In genomic region chr11:8593455-8593854, GRCh38 we compare ENCODE assay signal across 8 cellular contexts. TPM values are rescaled to one million over a fixed set of nuclear protein-coding genes. Genes with fewer than 3 reads are reported as not detected.
A peak's percentile ranks its signal among the peaks of the same experiment; 100 is the strongest.
DNase-seq lines count a peak whose midpoint lies in the region; ATAC-seq and TF ChIP-seq lines count a peak whose summit lies in the region.

No MANE protein-coding gene starts in this region.

- POLR2A ChIA-PET in Caco-2 (lab: Charles Lee) (no interaction called here), HEK293T (lab: Yijun Ruan, JAX) (interaction anchor here (0.8 to 3.1 kb wide), 6 partner anchors 9 to 89 kb away, joined by 3 to 10 read pairs (median 3); partner anchors contain the start of genes RPL27A and TRIM66)

- H3K4me3 ChIP-seq in Caco-2 (ENCODE audit: low read depth, low read length) = peak overlapping the region; percentile 45
- peak overlapping the region; percentile 73 for H3K4me3 ChIP-seq in SJCRH30
- peak overlapping the region; percentile 60 to 71 for H3K4me3 ChIP-seq in right atrium auricular region

- H3K9me3 ChIP-seq in Caco-2 (no peaks in the 10 kb centered on the region), SJCRH30 (replicated peaks) (no peaks in the 10 kb centered on the region), right atrium auricular region (no peaks in the 10 kb centered on the region)

- H3K36me3 Mint-ChIP-seq in Caco-2 (ENCODE audit: insufficient read depth, unreplicated experiment) = no peaks in the 10 kb centered on the region
- H3K36me3 Mint-ChIP-seq in stimulated activated naive CD8-positive, alpha-beta T cell treated with anti-CD3 and anti-CD28 coated beads, Interleukin-15, Interleukin-2, amounts not matched to agents 100 ng/mL and 50 ng/mL, for 24 hours (ENCODE audit: low read depth) = no peaks in the 10 kb centered on the region

- no peak for DNase-seq in Caco-2
- DNase-seq in SJCRH30 = no peak
- no peak for DNase-seq in right atrium auricular region (ENCODE audit: low spot score)
- no peak for DNase-seq in NCI-H128 (lab: John Stamatoyannopoulos, UW; ENCODE audit: unreplicated experiment)
- DNase-seq in UCSD-AML1 (lab: John Stamatoyannopoulos, UW; ENCODE audit: unreplicated experiment) = no peak
- no peak for DNase-seq in HEK293T (ENCODE audit: extremely low spot score)

- H3K9me3 Mint-ChIP-seq in Caco-2 (ENCODE audit: unreplicated experiment) = no peaks in the 10 kb centered on the region
- no peaks in the 10 kb centered on the region for H3K9me3 Mint-ChIP-seq in stimulated activated naive CD8-positive, alpha-beta T cell treated with anti-CD3 and anti-CD28 coated beads, Interleukin-15, Interleukin-2, amounts not matched to agents 100 ng/mL and 50 ng/mL, for 24 hours

- no peaks in the 10 kb centered on the region for H3K4me1 Mint-ChIP-seq in Caco-2 (ENCODE audit: low read depth, unreplicated experiment)
- H3K4me1 Mint-ChIP-seq in stimulated activated naive CD8-positive, alpha-beta T cell treated with anti-CD3 and anti-CD28 coated beads, Interleukin-15, Interleukin-2, amounts not matched to agents 100 ng/mL and 50 ng/mL, for 24 hours (ENCODE audit: low read depth) = peaks cover 5% of the 10 kb centered on the region

- TF ChIP-seq CTCF in Caco-2 (IDR thresholded peaks at IDR 0.05; ENCODE audit: insufficient read depth in 1 of 2, low read depth in 1 of 2, low read length in 1 of 2, severe bottlenecking in 1 of 2, unreplicated experiment in 1 of 2) = no peak
- no peak for TF ChIP-seq CTCF in right atrium auricular region (IDR thresholded peaks at IDR 0.05)

- peaks cover 15% of the 10 kb centered on the region for H3K27me3 Mint-ChIP-seq in Caco-2 (ENCODE audit: insufficient read depth, unreplicated experiment)
- peaks cover 50% of the 10 kb centered on the region for H3K27me3 Mint-ChIP-seq in stimulated activated naive CD8-positive, alpha-beta T cell treated with anti-CD3 and anti-CD28 coated beads, Interleukin-15, Interleukin-2, amounts not matched to agents 100 ng/mL and 50 ng/mL, for 24 hours

- H3K27ac ChIP-seq in SJCRH30 = no peak overlapping the region
- peak overlapping the region; percentile 67 to 73 for H3K27ac ChIP-seq in right atrium auricular region

- peak; percentile 19 for ATAC-seq in GM21786 (IDR thresholded peaks at IDR 0.05; ENCODE audit: unreplicated experiment)

- intact Hi-C loops in Caco-2 (cut with micrococcal nuclease; ENCODE audit: unreplicated experiment) = no loop called here

- H3K36me3 ChIP-seq in Caco-2 (ENCODE audit: control insufficient read depth, insufficient read depth, low read length) (no peaks in the 10 kb centered on the region), SJCRH30 (no peaks in the 10 kb centered on the region), right atrium auricular region (no peaks in the 10 kb centered on the region)

- no peak overlapping the region for H3K27ac Mint-ChIP-seq in Caco-2 (ENCODE audit: unreplicated experiment)
- H3K27ac Mint-ChIP-seq in stimulated activated naive CD8-positive, alpha-beta T cell treated with anti-CD3 and anti-CD28 coated beads, Interleukin-15, Interleukin-2, amounts not matched to agents 100 ng/mL and 50 ng/mL, for 24 hours = peak overlapping the region; percentile 41

- H3K4me1 ChIP-seq in Caco-2 (no peaks in the 10 kb centered on the region), SJCRH30 (peaks cover 3% of the 10 kb centered on the region; the same call in 1 of the 2 replicates), right atrium auricular region (peaks cover 0 to 11% of the 10 kb centered on the region in 2 donors)

- no peaks in the 10 kb centered on the region for H3K27me3 ChIP-seq in Caco-2 (replicated peaks; ENCODE audit: control insufficient read depth, insufficient read depth, low read length)
- H3K27me3 ChIP-seq in SJCRH30 = no peaks in the 10 kb centered on the region
- H3K27me3 ChIP-seq in right atrium auricular region = no peaks in the 10 kb centered on the region

- peak overlapping the region; percentile 63 for H3K4me3 Mint-ChIP-seq in Caco-2 (ENCODE audit: unreplicated experiment)
- H3K4me3 Mint-ChIP-seq in stimulated activated naive CD8-positive, alpha-beta T cell treated with anti-CD3 and anti-CD28 coated beads, Interleukin-15, Interleukin-2, amounts not matched to agents 100 ng/mL and 50 ng/mL, for 24 hours = peak overlapping the region; percentile 79

- no TSS peak for BruUV-seq in Caco-2 (replicated peaks; lab: Mats Ljungman, UMichigan)

- CTCF ChIA-PET in Caco-2 (lab: Charles Lee) = no interaction called here
- CTCF ChIA-PET in HEK293T (lab: Yijun Ruan, JAX) = interaction anchor here (1.2 kb wide), 1 partner anchor 14 kb away, joined by 3 read pairs; no protein-coding TSS in a partner anchor

TF ChIP-seq in HEK293T, 16 proteins besides CTCF, POLR2A, EP300 and RAD21:
- TF ChIP-seq ELF4 (IDR thresholded peaks at IDR 0.05) (no peak), SP1 (IDR thresholded peaks at IDR 0.05) (no peak), TARDBP (IDR thresholded peaks at IDR 0.05) (no peak), L3MBTL2 (conservative IDR thresholded peaks at IDR 0.05) (no peak), FOXA1 (IDR thresholded peaks at IDR 0.05) (no peak), LEF1 (IDR thresholded peaks at IDR 0.05; ENCODE audit: borderline replicate concordance) (no peak), ARNT (IDR thresholded peaks at IDR 0.05) (no peak), SUZ12 (IDR thresholded peaks at IDR 0.05) (no peak), FOXK2 (IDR thresholded peaks at IDR 0.05) (no peak), BHLHE40 (IDR thresholded peaks at IDR 0.05; ENCODE audit: borderline replicate concordance) (no peak), CTBP1 (IDR thresholded peaks at IDR 0.05; ENCODE audit: borderline replicate concordance) (no peak)

RNA-seq across cellular contexts. Expression of gene STK33, which starts 0.6 kb away (rescaled TPM):
- total RNA-seq in Caco-2 (2022) (0.51 and 0.98 TPM in 2 replicates), right atrium auricular region (10 to 100 TPM; 16.4 to 23.0 TPM)
- 4.7 and 6.6 TPM in 2 replicates for total RNA-seq in SJCRH30 (2014; rRNA removed; shearing (Covaris generic))
